ENCODE assay signal across 16 cellular contexts in the genomic region with DNA sequence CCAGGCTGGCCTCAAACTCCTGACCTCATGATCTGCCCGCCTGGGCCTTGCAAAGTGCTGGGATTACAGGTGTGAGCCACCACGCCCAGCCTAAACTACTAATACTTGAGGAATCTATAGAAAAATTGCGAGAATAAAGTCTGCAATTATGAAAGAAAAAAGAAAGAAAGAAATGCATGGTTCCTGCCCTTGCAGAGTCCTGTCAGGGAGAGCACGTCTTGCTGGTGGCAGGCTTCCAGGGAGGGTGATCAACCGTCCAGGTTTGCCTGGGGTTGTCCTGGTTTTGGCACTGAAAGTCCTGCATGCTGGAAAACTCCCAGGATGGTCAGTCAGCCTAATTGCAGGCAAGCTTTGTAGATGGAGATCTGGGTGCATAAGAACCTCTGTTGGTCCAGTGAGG. TPM values are rescaled to one million over a fixed set of nuclear protein-coding genes. Genes with fewer than 3 reads are reported as not detected.
A peak's percentile ranks its signal among the peaks of the same experiment; 100 is the strongest.
DNase-seq lines count a peak whose midpoint lies in the region; TF ChIP-seq lines count a peak whose summit lies in the region.
"Had no signal": no experiment of that assay in that cellular context is flagged by ENCODE, and none has a peak within 500 bp of the region (broad histone marks: within the 10 kb centered on the region; RNA-seq: fewer than 3 reads in every experiment).

No MANE protein-coding gene starts in this region.

- no TSS peak for BruUV-seq in Caco-2 (replicated peaks; lab: Mats Ljungman, UMichigan)
- no TSS peak for BruUV-seq in PC-9 (replicated peaks; lab: Mats Ljungman, UMichigan)
- no TSS peak for BruUV-seq in mammary epithelial cell (replicated peaks; lab: Mats Ljungman, UMichigan)

- dilution Hi-C loops in mammary epithelial cell (cut with HindIII; ENCODE audit: low sequenced_read_pairs), result no loop called here

- H3K27me3 ChIP-seq in Caco-2 (replicated peaks; ENCODE audit: control insufficient read depth, insufficient read depth, low read length) (no peaks in the 10 kb centered on the region), PC-9 (ENCODE audit: insufficient read depth, low read depth) (no peaks in the 10 kb centered on the region), mammary epithelial cell (ENCODE audit: insufficient read depth, low read length) (no peaks in the 10 kb centered on the region)

- no peak overlapping the region for H3K4me3 ChIP-seq in Caco-2 (ENCODE audit: low read depth, low read length)
- H3K4me3 ChIP-seq in PC-9, result no peak overlapping the region
- no peak overlapping the region for H3K4me3 ChIP-seq in mammary epithelial cell (replicated peaks in 1 of 3; ENCODE audit: insufficient read depth in 1 of 3, low read depth in 2 of 3, low read length in 3 of 3)
- H3K4me3 ChIP-seq: BLaER1 treated with 17β-estradiol and CSF1 and Interleukin-3, amounts not matched to agents 10 nM and 100 nM; GM23338 had no signal

- H3K4me3 Mint-ChIP-seq in Caco-2 (ENCODE audit: unreplicated experiment), result no peak overlapping the region
- H3K4me3 Mint-ChIP-seq in mesothelial cell of epicardium, result no peak overlapping the region
- H3K4me3 Mint-ChIP-seq: GM23338 had no signal

- H4K20me1 ChIP-seq in PC-9 (ENCODE audit: insufficient read depth) (no peaks in the 10 kb centered on the region), mammary epithelial cell (ENCODE audit: insufficient read depth, low read length) (no peaks in the 10 kb centered on the region)
- H4K20me1 ChIP-seq: BLaER1 treated with 17β-estradiol and CSF1 and Interleukin-3, amounts not matched to agents 10 nM and 100 nM had no signal

- no peaks in the 10 kb centered on the region for H3K36me3 ChIP-seq in Caco-2 (ENCODE audit: control insufficient read depth, insufficient read depth, low read length)
- H3K36me3 ChIP-seq in PC-9 (ENCODE audit: low read depth), result no peaks in the 10 kb centered on the region
- H3K36me3 ChIP-seq in mammary epithelial cell (ENCODE audit: insufficient read depth, low read length), result no peaks in the 10 kb centered on the region
- H3K36me3 ChIP-seq: BLaER1 treated with 17β-estradiol and CSF1 and Interleukin-3, amounts not matched to agents 10 nM and 100 nM had no signal

- H3K9ac ChIP-seq in mammary epithelial cell (ENCODE audit: insufficient read depth, low read length), result no peak overlapping the region
- H3K9ac ChIP-seq: BLaER1 treated with 17β-estradiol and CSF1 and Interleukin-3, amounts not matched to agents 10 nM and 100 nM; KMS-11; SK-N-SH had no signal

- POLR2A ChIA-PET in Caco-2 (lab: Charles Lee), result no interaction called here
- POLR2A ChIA-PET in PC-9 (lab: Charles Lee; ENCODE audit: unreplicated experiment), result no interaction called here

- H3K27me3 Mint-ChIP-seq in Caco-2 (ENCODE audit: insufficient read depth, unreplicated experiment) (no peaks in the 10 kb centered on the region), mesothelial cell of epicardium (ENCODE audit: low read depth) (no peaks in the 10 kb centered on the region)

- H3K27ac Mint-ChIP-seq in Caco-2 (ENCODE audit: unreplicated experiment) (peak overlapping the region; percentile 86), mesothelial cell of epicardium (peak overlapping the region; percentile 56)
- H3K27ac Mint-ChIP-seq: GM23338 had no signal

- WGBS in mammary epithelial cell (ENCODE audit: low coverage, missing lambda C conversion rate), result 13% methylated on average over 4 of the region's 5 CpGs

- H3K36me3 Mint-ChIP-seq in Caco-2 (ENCODE audit: insufficient read depth, unreplicated experiment) (peaks cover 13% of the 10 kb centered on the region), mesothelial cell of epicardium (no peaks in the 10 kb centered on the region)

- H3K27ac ChIP-seq in PC-9 (peak overlapping the region; percentile 61), mammary epithelial cell (ENCODE audit: insufficient read depth, low read depth, low read length) (no peak overlapping the region)
- H3K27ac ChIP-seq: BLaER1 treated with 17β-estradiol and CSF1 and Interleukin-3, amounts not matched to agents 10 nM and 100 nM; KMS-11 had no signal

- H3K9me2 ChIP-seq in PC-9 (ENCODE audit: insufficient read depth), result no peaks in the 10 kb centered on the region
- H3K9me2 ChIP-seq: SK-N-SH had no signal

- H3K79me2 ChIP-seq in PC-9 (ENCODE audit: low read depth) (no peaks in the 10 kb centered on the region), mammary epithelial cell (ENCODE audit: insufficient read depth, low read length) (no peaks in the 10 kb centered on the region)

- in situ Hi-C loops in mammary epithelial cell (cut with MboI; ENCODE audit: low sequenced_read_pairs in 2 of 2), result no loop called here

- H3K9me3 Mint-ChIP-seq in Caco-2 (ENCODE audit: unreplicated experiment), result no peaks in the 10 kb centered on the region
- no peaks in the 10 kb centered on the region for H3K9me3 Mint-ChIP-seq in mesothelial cell of epicardium
- H3K9me3 Mint-ChIP-seq: GM23338 had no signal

- no peak for TF ChIP-seq CTCF in Caco-2 (IDR thresholded peaks at IDR 0.05; ENCODE audit: insufficient read depth in 1 of 2, low read depth in 1 of 2, low read length in 1 of 2, severe bottlenecking in 1 of 2, unreplicated experiment in 1 of 2)
- TF ChIP-seq CTCF in PC-9 (conservative IDR thresholded peaks at IDR 0.05), result no peak
- no peak for TF ChIP-seq CTCF in mammary epithelial cell (conservative IDR thresholded peaks at IDR 0.05 in 1 of 2, IDR thresholded peaks at IDR 0.05 in 1 of 2; ENCODE audit: extremely low read depth in 1 of 2, insufficient read depth in 1 of 2, low read depth in 1 of 2, low read length in 2 of 2)
- TF ChIP-seq CTCF in mesothelial cell of epicardium (IDR thresholded peaks at IDR 0.05; ENCODE audit: unreplicated experiment), result no peak

- H3K4me1 Mint-ChIP-seq in Caco-2 (ENCODE audit: low read depth, unreplicated experiment) (peaks cover 73% of the 10 kb centered on the region), mesothelial cell of epicardium (peaks cover 40% of the 10 kb centered on the region)

- no peak overlapping the region for H2AFZ ChIP-seq in PC-9
- H2AFZ ChIP-seq in mammary epithelial cell (ENCODE audit: low read depth, low read length), result no peak overlapping the region

- H3K9me3 ChIP-seq in Caco-2, result no peaks in the 10 kb centered on the region
- H3K9me3 ChIP-seq in PC-9 (ENCODE audit: insufficient read depth, low read depth), result no peaks in the 10 kb centered on the region
- H3K9me3 ChIP-seq in mammary epithelial cell (replicated peaks; ENCODE audit: insufficient read depth, low read length), result no peaks in the 10 kb centered on the region
- H3K9me3 ChIP-seq: BLaER1 treated with 17β-estradiol and CSF1 and Interleukin-3, amounts not matched to agents 10 nM and 100 nM; SK-N-SH had no signal

- H3F3A ChIP-seq in PC-9 (ENCODE audit: insufficient read depth, low read depth), result peaks cover 46% of the 10 kb centered on the region

- H3K4me2 ChIP-seq in PC-9 (peak overlapping the region; percentile 63), mammary epithelial cell (ENCODE audit: insufficient read depth, low read depth, low read length) (no peak overlapping the region)
- H3K4me2 ChIP-seq: BLaER1 treated with 17β-estradiol and CSF1 and Interleukin-3, amounts not matched to agents 10 nM and 100 nM; GM23338; KMS-11; SK-N-SH had no signal

- CTCF ChIA-PET in Caco-2 (lab: Charles Lee), result interaction anchor here (0.8 kb wide), 1 partner anchor 39 kb away, joined by 3 read pairs; no protein-coding TSS in a partner anchor
- CTCF ChIA-PET in PC-9 (lab: Charles Lee), result no interaction called here
- CTCF ChIA-PET in mammary epithelial cell (lab: Charles Lee; ENCODE audit: low non-redundant PET), result no interaction called here

- intact Hi-C loops in Caco-2 (cut with micrococcal nuclease; ENCODE audit: unreplicated experiment) (no loop called here), PC-9 (cut with micrococcal nuclease; ENCODE audit: unreplicated experiment) (no loop called here), mammary epithelial cell (cut with micrococcal nuclease) (no loop called here)

- H3K4me1 ChIP-seq in Caco-2 (peaks cover 78% of the 10 kb centered on the region), PC-9 (replicated peaks; ENCODE audit: insufficient read depth) (peaks cover 65% of the 10 kb centered on the region), mammary epithelial cell (ENCODE audit: insufficient read depth, low read length) (peaks cover 7% of the 10 kb centered on the region)

- DNase-seq in Caco-2, result no peak
- peak in 1 of 2 experiments; percentile 81 for DNase-seq in PC-9
- DNase-seq in mammary epithelial cell, result peak; percentile 36
- no peak for DNase-seq in mesothelial cell of epicardium (ENCODE audit: low spot score in 2 of 2, unreplicated experiment in 2 of 2)
- DNase-seq in stimulated activated CD4-positive, alpha-beta T cell treated with anti-CD3 and anti-CD28 coated beads, Interleukin-4, amount 100 ng/mL, for 24 hours, result no peak
- no peak for DNase-seq in SKM-1 treated with dmso at 0.1 percent for 144 hours (lab: John Stamatoyannopoulos, UW; ENCODE audit: unreplicated experiment)
- no peak for DNase-seq in activated CD4-positive, alpha-beta T cell treated with anti-CD3 and anti-CD28 coated beads, Interleukin-2, amount 50 U/mL, for 48 hours
- DNase-seq: DND-41, GDM1, NCI-H1105 treated with DMSO at 0.1 percent for 48 hours, NCI-H187, SHP77, SK-N-SH had no signal

RNA-seq across cellular contexts. Expression of gene KIFC3, which starts 21.5 kb away (rescaled TPM):
- 103 and 108 TPM in 2 replicates for total RNA-seq in Caco-2 (2022)
- total RNA-seq in PC-9 (2021), result 52.5 and 65.5 TPM in 2 replicates
- 10 to 100 TPM; 35.8 to 59.8 TPM for total RNA-seq in mammary epithelial cell
- polyA plus RNA-seq in mammary epithelial cell, result 21.9 TPM
- polyA minus RNA-seq in mammary epithelial cell, result 9.4 TPM
- total RNA-seq in mesothelial cell of epicardium, result 33.3 to 38.7 TPM (median 35.3 TPM) in 3 replicates
